In the genomic region with DNA sequence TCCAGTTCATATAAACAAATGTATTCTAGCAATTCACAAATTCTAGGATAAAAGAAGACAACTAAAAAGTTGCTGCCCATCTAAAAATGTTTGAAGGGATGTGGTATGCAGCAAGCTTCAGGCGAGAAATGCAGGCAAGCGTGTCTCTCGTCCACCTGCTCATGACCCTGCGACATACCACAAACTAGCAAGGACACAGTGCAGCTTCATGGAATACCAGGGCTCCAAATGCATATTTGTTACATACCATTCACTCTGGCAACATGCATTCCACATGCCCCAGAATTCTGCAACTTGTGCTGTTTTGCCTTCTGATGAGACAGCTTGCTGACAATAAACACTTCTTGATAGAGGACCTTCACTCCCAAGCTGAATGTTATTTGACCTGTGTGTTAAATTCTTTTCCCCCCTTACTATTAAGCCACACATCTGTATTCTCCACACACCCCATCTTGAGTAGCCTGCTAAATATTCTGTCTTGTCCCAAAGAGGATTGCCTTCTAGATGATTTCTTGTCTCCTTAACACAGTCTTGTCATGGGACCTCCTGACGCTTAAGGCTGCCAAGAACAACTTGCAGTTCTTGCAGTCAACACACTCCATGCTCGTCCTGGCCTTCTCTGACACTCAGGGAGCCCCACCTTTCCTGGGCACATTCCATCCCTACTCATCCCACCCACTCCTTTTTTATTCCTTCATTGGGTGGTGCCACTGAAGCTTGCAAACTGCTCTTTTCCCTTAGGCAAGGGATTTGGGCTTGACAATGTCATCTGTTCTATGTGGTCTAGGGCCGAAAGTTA, we compare ENCODE assay signal across 29 cellular contexts.
A peak's percentile ranks its signal among the peaks of the same experiment; 100 is the strongest.
DNase-seq lines count a peak whose midpoint lies in the region; ATAC-seq and TF ChIP-seq lines count a peak whose summit lies in the region.
"Had no signal": no experiment of that assay in that cellular context is flagged by ENCODE, and none has a peak within 500 bp of the region (broad histone marks: within the 10 kb centered on the region; RNA-seq: fewer than 3 reads in every experiment).

No MANE protein-coding gene starts in this region.

- H3K4me1 ChIP-seq in GM23248 (ENCODE audit: insufficient read depth) = peaks cover 40% of the 10 kb centered on the region
- peaks cover 11% of the 10 kb centered on the region for H3K4me1 ChIP-seq in mammary epithelial cell (ENCODE audit: insufficient read depth, low read length)
- peaks cover 10% of the 10 kb centered on the region for H3K4me1 ChIP-seq in mesenchymal stem cell (ENCODE audit: control insufficient read depth, insufficient read depth, low read depth, low read length)
- peaks cover 23% of the 10 kb centered on the region for H3K4me1 ChIP-seq in suprapubic skin
- H3K4me1 ChIP-seq: colonic mucosa, SJSA1, spleen had no signal

- H2BK12ac ChIP-seq in mesenchymal stem cell (ENCODE audit: low read length in 2 of 2) = peak overlapping the region in 1 of 2 experiments; percentile 33

- H3K4me2 ChIP-seq in GM23248 (ENCODE audit: unreplicated experiment) (peak overlapping the region; percentile 52), mammary epithelial cell (ENCODE audit: insufficient read depth, low read depth, low read length) (peak overlapping the region; percentile 12), mesenchymal stem cell (ENCODE audit: low read length, poor library complexity, severe bottlenecking) (no peak overlapping the region)
- H3K4me2 ChIP-seq: KMS-11 had no signal

- H4K8ac ChIP-seq in mesenchymal stem cell (ENCODE audit: low read length) = no peak overlapping the region

- H4K20me1 ChIP-seq in GM23248 (ENCODE audit: insufficient read depth) = no peaks in the 10 kb centered on the region
- H4K20me1 ChIP-seq in mammary epithelial cell (ENCODE audit: insufficient read depth, low read length) = no peaks in the 10 kb centered on the region

- CTCF ChIA-PET in mammary epithelial cell (lab: Charles Lee; ENCODE audit: low non-redundant PET) = no interaction called here

- H3K9me3 ChIP-seq in GM23248 (ENCODE audit: low read depth) (no peaks in the 10 kb centered on the region), mammary epithelial cell (replicated peaks; ENCODE audit: insufficient read depth, low read length) (peaks cover 2% of the 10 kb centered on the region), mesenchymal stem cell (ENCODE audit: control insufficient read depth, low read length) (peaks cover 11% of the 10 kb centered on the region), suprapubic skin (no peaks in the 10 kb centered on the region)
- H3K9me3 ChIP-seq: adrenal gland, colonic mucosa, SJSA1 had no signal

- H2AFZ ChIP-seq in GM23248 (no peak overlapping the region), mammary epithelial cell (ENCODE audit: low read depth, low read length) (peak overlapping the region; percentile 16), mesenchymal stem cell (ENCODE audit: low read depth, low read length) (no peak overlapping the region)

- H3K9me2 ChIP-seq in GM23248 (ENCODE audit: insufficient read depth) = no peaks in the 10 kb centered on the region

- WGBS in GM23248 (ENCODE audit: low coverage in 1 of 2, low lambda C conversion rate in 2 of 2, missing lambda C conversion rate in 2 of 2), 2 experiments = 73 to 75% methylated on average over 7 of the region's 7 CpGs
- WGBS in mammary epithelial cell (ENCODE audit: low coverage, missing lambda C conversion rate) = 63% methylated on average over 7 of the region's 7 CpGs
- WGBS in mesenchymal stem cell = 88% methylated on average over 7 of the region's 7 CpGs
- 72% methylated on average over 7 of the region's 7 CpGs for WGBS in suprapubic skin

- TF ChIP-seq EP300 in suprapubic skin (IDR thresholded peaks at IDR 0.05) = no peak

- dilution Hi-C loops in mammary epithelial cell (cut with HindIII; ENCODE audit: low sequenced_read_pairs) = no loop called here

- H3K18ac ChIP-seq in mesenchymal stem cell (ENCODE audit: low read depth in 1 of 2, low read length in 2 of 2) = no peak overlapping the region

- no peaks in the 10 kb centered on the region for H3K79me2 ChIP-seq in GM23248 (ENCODE audit: insufficient read depth)
- no peaks in the 10 kb centered on the region for H3K79me2 ChIP-seq in mammary epithelial cell (ENCODE audit: insufficient read depth, low read length)

- H3K4me3 ChIP-seq in GM23248 (0 out of 2 replicates have a peak overlapping the region, but pooled peaks have one; percentile 11), mammary epithelial cell (replicated peaks in 1 of 3; ENCODE audit: insufficient read depth in 1 of 3, low read depth in 2 of 3, low read length in 3 of 3) (no peak overlapping the region), mesenchymal stem cell (ENCODE audit: insufficient read depth in 1 of 2, low read depth in 1 of 2, low read length in 2 of 2) (no peak overlapping the region), suprapubic skin (no peak overlapping the region)
- H3K4me3 ChIP-seq: adrenal gland, colonic mucosa, SJSA1, spleen had no signal

- no peak overlapping the region for H2BK5ac ChIP-seq in mesenchymal stem cell (ENCODE audit: low read depth, low read length, poor library complexity, severe bottlenecking)

- H3K14ac ChIP-seq in mesenchymal stem cell (ENCODE audit: low read length in 2 of 2) = no peak overlapping the region

- ATAC-seq in GM18907 (IDR thresholded peaks at IDR 0.05; ENCODE audit: unreplicated experiment) (no peak), HG03520 (IDR thresholded peaks at IDR 0.05; ENCODE audit: unreplicated experiment) (no peak)
- ATAC-seq: activated T-cell treated with anti-CD3 and anti-CD28 coated beads, Interleukin-2, amount 50 U/mL, for 72 hours; left ventricle myocardium superior; natural killer cell had no signal

- H3K4ac ChIP-seq in mesenchymal stem cell (ENCODE audit: low read depth in 1 of 2, low read length in 2 of 2) = no peak overlapping the region

- H3K27ac ChIP-seq in GM23248 (no peak overlapping the region), mammary epithelial cell (ENCODE audit: insufficient read depth, low read depth, low read length) (no peak overlapping the region), mesenchymal stem cell (ENCODE audit: low read length, poor library complexity, severe bottlenecking) (peak overlapping the region; percentile 28), suprapubic skin (peak overlapping the region; percentile 9)
- H3K27ac ChIP-seq: colonic mucosa, epithelial cell of prostate, KMS-11, SJSA1, spleen had no signal

- no TSS peak for BruUV-seq in mammary epithelial cell (replicated peaks; lab: Mats Ljungman, UMichigan)

- no peak overlapping the region for H3K23ac ChIP-seq in mesenchymal stem cell (ENCODE audit: low read length in 2 of 2)

- H4K91ac ChIP-seq in mesenchymal stem cell (ENCODE audit: low read length) = no peak overlapping the region

- intact Hi-C loops in mammary epithelial cell (cut with micrococcal nuclease) = loop anchor here (5.0 kb wide), 1 partner anchor 269 kb away; no protein-coding TSS in a partner anchor

- no peak overlapping the region for H2BK15ac ChIP-seq in mesenchymal stem cell (ENCODE audit: low read depth, poor library complexity, severe bottlenecking)

- H3K27me3 ChIP-seq in GM23248 (replicated peaks; ENCODE audit: insufficient read depth) = no peaks in the 10 kb centered on the region
- no peaks in the 10 kb centered on the region for H3K27me3 ChIP-seq in mammary epithelial cell (ENCODE audit: insufficient read depth, low read length)
- no peaks in the 10 kb centered on the region for H3K27me3 ChIP-seq in mesenchymal stem cell (ENCODE audit: control insufficient read depth in 1 of 2, insufficient read depth in 1 of 2, low read length in 2 of 2)
- H3K27me3 ChIP-seq in suprapubic skin = no peaks in the 10 kb centered on the region
- H3K27me3 ChIP-seq: adrenal gland, colonic mucosa, SJSA1, spleen had no signal

- in situ Hi-C loops in GM23248 (cut with MboI) (no loop called here), mammary epithelial cell (cut with MboI; ENCODE audit: low sequenced_read_pairs in 2 of 2) (no loop called here)

- H2AK5ac ChIP-seq in mesenchymal stem cell (ENCODE audit: low read length, severe bottlenecking) = peak overlapping the region; percentile 14

- peaks cover 45% of the 10 kb centered on the region for H3F3A ChIP-seq in GM23248 (ENCODE audit: insufficient read depth)

- no peak for TF ChIP-seq POLR2A in suprapubic skin (IDR thresholded peaks at IDR 0.05)

- no peak for TF ChIP-seq CTCF in mammary epithelial cell (conservative IDR thresholded peaks at IDR 0.05 in 1 of 2, IDR thresholded peaks at IDR 0.05 in 1 of 2; ENCODE audit: extremely low read depth in 1 of 2, insufficient read depth in 1 of 2, low read depth in 1 of 2, low read length in 2 of 2)
- TF ChIP-seq CTCF in suprapubic skin (IDR thresholded peaks at IDR 0.05) = no peak

- H2BK120ac ChIP-seq in mesenchymal stem cell (ENCODE audit: low read depth, low read length) = no peak overlapping the region

- no peaks in the 10 kb centered on the region for H3K79me1 ChIP-seq in mesenchymal stem cell (replicated peaks; ENCODE audit: low read length, poor library complexity, severe bottlenecking)

- H3K9ac ChIP-seq in GM23248 (no peak overlapping the region), mammary epithelial cell (ENCODE audit: insufficient read depth, low read length) (no peak overlapping the region), mesenchymal stem cell (ENCODE audit: low read length) (no peak overlapping the region)
- H3K9ac ChIP-seq: KMS-11 had no signal

- DNase-seq in GM23248 = peak; percentile 53
- DNase-seq in mammary epithelial cell = no peak
- no peak for DNase-seq in mesenchymal stem cell
- no peak for DNase-seq in suprapubic skin (ENCODE audit: low spot score in 2 of 2)
- DNase-seq in germinal center (ENCODE audit: low spot score) = no peak
- no peak for DNase-seq in amniotic stem cell (lab: John Stamatoyannopoulos, UW)
- DNase-seq: activated CD4-positive, alpha-beta T cell treated with anti-CD3 and anti-CD28 coated beads, Interleukin-2, amount 50 U/mL, for 4 hours; activated CD4-positive, CD25-positive, alpha-beta regulatory T cell; activated naive CD4-positive, alpha-beta T cell treated with Interleukin-2 at 50 U/mL for 16 hours; activated T-cell treated with anti-CD3 and anti-CD28 coated beads, Interleukin-2, amount 50 U/mL, for 72 hours; adrenal gland; CD4-positive, alpha-beta T cell; colonic mucosa; DMS 273 treated with DMSO at 0.1 percent for 48 hours; effector CD8-positive, alpha-beta T cell; H7; left ventricle myocardium superior; natural killer cell; NCI-H1436; NCI-H748 treated with DMSO at 0.1 percent for 48 hours; retina; spleen; stimulated activated CD4-positive, alpha-beta T cell treated with anti-CD3 and anti-CD28 coated beads, Interleukin-2, amount 100 ng/mL, for 48 hours; substantia nigra had no signal

- H3K36me3 ChIP-seq in GM23248 (ENCODE audit: low read depth) = no peaks in the 10 kb centered on the region
- no peaks in the 10 kb centered on the region for H3K36me3 ChIP-seq in mammary epithelial cell (ENCODE audit: insufficient read depth, low read length)
- no peaks in the 10 kb centered on the region for H3K36me3 ChIP-seq in mesenchymal stem cell (ENCODE audit: control insufficient read depth in 1 of 2, insufficient read depth in 2 of 2, low read depth in 1 of 2, low read length in 2 of 2)
- no peaks in the 10 kb centered on the region for H3K36me3 ChIP-seq in suprapubic skin
- H3K36me3 ChIP-seq: adrenal gland, colonic mucosa, SJSA1, spleen had no signal

Comparison
In these comparisons a context has a peak if more than half of its experiments do, and no peak if none do; other contexts are left out.
1. H3K27ac ChIP-seq: peak in mesenchymal stem cell (single experiment) and suprapubic skin (single experiment); none in GM23248 (single experiment) and mammary epithelial cell (single experiment).